7 cellular contexts compared by ENCODE assay signal in genomic region chr4:39976141-39976944, GRCh38.
DNase-seq lines count a peak whose midpoint lies in the region; ATAC-seq lines count a peak whose summit lies in the region.

No MANE protein-coding gene starts in this region.

- ATAC-seq in GM18511 (IDR thresholded peaks at IDR 0.05; ENCODE audit: unreplicated experiment) (peak; percentile 40), HG03139 (IDR thresholded peaks at IDR 0.05; ENCODE audit: unreplicated experiment) (peak; percentile 28)

- DNase-seq in NCI-H226 (peak; percentile 55), cerebellar nuclear complex (lab: John Stamatoyannopoulos, UW) (peak; percentile 8 to 49), islet precursor cell (peak; percentile 94)
- DNase-seq in activated CD4-positive, CD25-positive, alpha-beta regulatory T cell treated with anti-CD3 and anti-CD28 coated beads, Interleukin-2, amount 50 U/mL, for 72 hours: peak; percentile 68
- peak; percentile 37 to 54 for DNase-seq in stimulated activated CD4-positive, alpha-beta T cell treated with anti-CD3 and anti-CD28 coated beads, Interleukin-12 subunit alpha, Interleukin-12 subunit beta, amount 100 ng/mL, for 24 hours (ENCODE audit: low read depth in 2 of 2)

Comparison
In these comparisons a context has a peak if more than half of its experiments do, and no peak if none do; other contexts are left out.
1. Peak in every context shown above with its lines: DNase-seq and ATAC-seq.
2. DNase-seq: peak in every context shown above with its lines; median percentile 94 in islet precursor cell; 68 in activated CD4-positive, CD25-positive, alpha-beta regulatory T cell treated with anti-CD3 and anti-CD28 coated beads, Interleukin-2, amount 50 U/mL, for 72 hours; 55 in NCI-H226; 46 in stimulated activated CD4-positive, alpha-beta T cell treated with anti-CD3 and anti-CD28 coated beads, Interleukin-12 subunit alpha, Interleukin-12 subunit beta, amount 100 ng/mL, for 24 hours; 28 in cerebellar nuclear complex.